Comparison of ENCODE assay signal across 36 cellular contexts in genomic region chr3:25002052-25002451, GRCh38.
"Had no signal": no experiment of that assay in that cellular context is flagged by ENCODE, and none has a peak within 500 bp of the region (broad histone marks: within the 10 kb centered on the region; RNA-seq: fewer than 3 reads in every experiment).

No MANE protein-coding gene starts in this region.

- H3K27me3 ChIP-seq: ascending aorta, cardiac muscle cell had no signal

- ATAC-seq: activated CD8-positive, alpha-beta T cell treated with anti-CD3 and anti-CD28 coated beads for 36 hours; activated naive CD4-positive, alpha-beta T cell treated with anti-CD3 and anti-CD28 coated beads, Interleukin-2, amount 50 U/mL, for 72 hours; activated T-cell treated with anti-CD3 and anti-CD28 coated beads, Interleukin-2, amount 50 U/mL, for 4 hours; activated T-cell treated with anti-CD3 and anti-CD28 coated beads, Interleukin-2, amount 50 U/mL, for 72 hours; activated T-helper 17 cell treated with anti-CD3 and anti-CD28 coated beads, Interleukin-2, amount 50 U/mL, for 72 hours had no signal

- H3K27ac Mint-ChIP-seq: activated B cell treated with CpG ODN at 0.5 μM for 24 hours; activated CD4-positive, alpha-beta memory T cell treated with anti-CD3 and anti-CD28 coated beads for 36 hours; activated CD4-positive, alpha-beta T cell treated with anti-CD3 and anti-CD28 coated beads, Interleukin-2, amount 10 ng/mL, durations not matched to agents 24 days and 14 days; activated CD8-positive, alpha-beta T cell treated with anti-CD3 and anti-CD28 coated beads for 36 hours; activated naive CD4-positive, alpha-beta T cell treated with anti-CD3 and anti-CD28 coated beads for 36 hours; activated naive CD4-positive, alpha-beta T cell treated with anti-CD3 and anti-CD28 coated beads, Interleukin-2, amount 50 U/mL, for 72 hours; activated naive CD8-positive, alpha-beta T cell treated with anti-CD3 and anti-CD28 coated beads for 36 hours; activated T-cell treated with anti-CD3 and anti-CD28 coated beads, Interleukin-2, amount 50 U/mL, for 72 hours; activated T-helper 1 cell treated with anti-CD3 and anti-CD28 coated beads, Interleukin-12 subunit alpha, Interleukin-12 subunit beta, Interleukin-2, Interleukin-4 antibody, amounts not matched to agents 30 ng/mL and 10 ng/mL and 1 ng/mL, durations not matched to agents 14 hours and 24 hours and 36 hours; activated T-helper 17 cell treated with anti-CD3 and anti-CD28 coated beads, Interleukin-2, amount 50 U/mL, for 72 hours; brain; T-helper 1 cell treated with Interleukin-12 subunit alpha and Interleukin-12 subunit beta and Interleukin-4 antibody, amounts not matched to agents 30 μg/mL and 1 μg/mL, for 36 hours; T-helper 2 cell treated with Interferon-gamma antibody and Interleukin-4, amounts not matched to agents 5 μg/mL and 100 μg/mL, for 36 hours had no signal

- H3K9me3 Mint-ChIP-seq: activated B cell treated with CpG ODN at 0.5 μM for 24 hours; activated CD4-positive, alpha-beta memory T cell treated with anti-CD3 and anti-CD28 coated beads for 36 hours; activated CD4-positive, alpha-beta T cell treated with anti-CD3 and anti-CD28 coated beads, Interleukin-2, amount 10 ng/mL, durations not matched to agents 24 days and 14 days; activated CD8-positive, alpha-beta T cell treated with anti-CD3 and anti-CD28 coated beads for 36 hours; activated naive CD4-positive, alpha-beta T cell treated with anti-CD3 and anti-CD28 coated beads for 36 hours; activated naive CD4-positive, alpha-beta T cell treated with anti-CD3 and anti-CD28 coated beads, Interleukin-2, amount 50 U/mL, for 72 hours; activated naive CD8-positive, alpha-beta T cell treated with anti-CD3 and anti-CD28 coated beads for 36 hours; activated T-cell treated with anti-CD3 and anti-CD28 coated beads, Interleukin-2, amount 50 U/mL, for 4 hours; activated T-cell treated with anti-CD3 and anti-CD28 coated beads, Interleukin-2, amount 50 U/mL, for 72 hours; activated T-helper 1 cell treated with anti-CD3 and anti-CD28 coated beads, Interleukin-12 subunit alpha, Interleukin-12 subunit beta, Interleukin-2, Interleukin-4 antibody, amounts not matched to agents 30 ng/mL and 10 ng/mL and 1 ng/mL, durations not matched to agents 14 hours and 24 hours and 36 hours; brain; central memory CD8-positive, alpha-beta T cell; T-helper 1 cell treated with Interleukin-12 subunit alpha and Interleukin-12 subunit beta and Interleukin-4 antibody, amounts not matched to agents 30 μg/mL and 1 μg/mL, for 36 hours; T-helper 2 cell treated with Interferon-gamma antibody and Interleukin-4, amounts not matched to agents 5 μg/mL and 100 μg/mL, for 36 hours had no signal

- DNase-seq: activated B cell treated with CpG ODN at 0.5 μM for 24 hours; activated CD4-positive, alpha-beta memory T cell treated with anti-CD3 and anti-CD28 coated beads for 36 hours; activated CD4-positive, alpha-beta T cell treated with anti-CD3 and anti-CD28 coated beads for 4 hours; activated CD4-positive, alpha-beta T cell treated with anti-CD3 and anti-CD28 coated beads, Interleukin-2, amount 10 ng/mL, durations not matched to agents 24 days and 14 days; activated CD4-positive, alpha-beta T cell treated with anti-CD3 and anti-CD28 coated beads, Interleukin-2, amount 50 U/mL, for 1 hour; activated CD4-positive, alpha-beta T cell treated with anti-CD3 and anti-CD28 coated beads, Interleukin-2, amount 50 U/mL, for 4 hours; activated CD4-positive, CD25-positive, alpha-beta regulatory T cell treated with anti-CD3 and anti-CD28 coated beads, Interleukin-2, amount 50 U/mL, for 72 hours; activated CD8-positive, alpha-beta memory T cell treated with anti-CD3 and anti-CD28 coated beads, Interleukin-2, amount 50 U/mL, for 4 hours; activated CD8-positive, alpha-beta T cell treated with anti-CD3 and anti-CD28 coated beads for 36 hours; activated effector memory CD4-positive, alpha-beta T cell treated with anti-CD3 and anti-CD28 coated beads, Interleukin-2, amount 50 U/mL, for 16 hours; activated gamma-delta T cell treated with Interleukin-2 at 50 U/mL for 16 hours; activated naive CD4-positive, alpha-beta T cell; activated naive CD4-positive, alpha-beta T cell treated with anti-CD3 and anti-CD28 coated beads for 36 hours; activated naive CD4-positive, alpha-beta T cell treated with anti-CD3 and anti-CD28 coated beads, Interleukin-2, amount 50 U/mL, for 16 hours; activated naive CD8-positive, alpha-beta T cell treated with anti-CD3 and anti-CD28 coated beads for 36 hours; activated T-cell treated with anti-CD3 and anti-CD28 coated beads for 4 hours; activated T-cell treated with anti-CD3 and anti-CD28 coated beads, Interleukin-2, amount 50 U/mL, for 1 hour; activated T-cell treated with anti-CD3 and anti-CD28 coated beads, Interleukin-2, amount 50 U/mL, for 4 hours; activated T-cell treated with anti-CD3 and anti-CD28 coated beads, Interleukin-2, amount 50 U/mL, for 72 hours; amygdala; anterior cingulate cortex; caudate nucleus; cerebellar nuclear complex; T-helper 1 cell; T-helper 2 cell; T-helper 9 cell had no signal

- H3K9me3 ChIP-seq: ascending aorta had no signal

- H3K36me3 Mint-ChIP-seq: activated CD4-positive, alpha-beta memory T cell treated with anti-CD3 and anti-CD28 coated beads for 36 hours; activated naive CD4-positive, alpha-beta T cell treated with anti-CD3 and anti-CD28 coated beads, Interleukin-2, amount 50 U/mL, for 72 hours; activated naive CD8-positive, alpha-beta T cell treated with anti-CD3 and anti-CD28 coated beads for 36 hours; brain had no signal

- H3K4me1 Mint-ChIP-seq: activated B cell treated with CpG ODN at 0.5 μM for 24 hours; activated CD4-positive, alpha-beta T cell treated with anti-CD3 and anti-CD28 coated beads, Interleukin-2, amount 10 ng/mL, durations not matched to agents 24 days and 14 days; activated naive CD8-positive, alpha-beta T cell treated with anti-CD3 and anti-CD28 coated beads for 36 hours; activated T-helper 17 cell treated with anti-CD3 and anti-CD28 coated beads, Interleukin-2, amount 50 U/mL, for 72 hours; central memory CD8-positive, alpha-beta T cell had no signal

- H3K27ac ChIP-seq: ascending aorta, cardiac muscle cell, VCaP had no signal

- H3K4me3 ChIP-seq: ascending aorta, cardiac muscle cell had no signal

- H3K36me3 ChIP-seq: ascending aorta, cardiac muscle cell had no signal

- H3K27me3 Mint-ChIP-seq: activated B cell treated with CpG ODN at 0.5 μM for 24 hours; activated CD4-positive, alpha-beta memory T cell treated with anti-CD3 and anti-CD28 coated beads for 36 hours; activated CD4-positive, alpha-beta T cell treated with anti-CD3 and anti-CD28 coated beads, Interleukin-2, amount 10 ng/mL, durations not matched to agents 24 days and 14 days; activated CD8-positive, alpha-beta T cell treated with anti-CD3 and anti-CD28 coated beads for 36 hours; activated naive CD8-positive, alpha-beta T cell treated with anti-CD3 and anti-CD28 coated beads for 36 hours; activated T-helper 17 cell treated with anti-CD3 and anti-CD28 coated beads, Interleukin-2, amount 50 U/mL, for 72 hours; brain; central memory CD8-positive, alpha-beta T cell had no signal

- H3K4me3 Mint-ChIP-seq: activated B cell treated with CpG ODN at 0.5 μM for 24 hours; activated CD4-positive, alpha-beta memory T cell treated with anti-CD3 and anti-CD28 coated beads for 36 hours; activated CD4-positive, alpha-beta T cell treated with anti-CD3 and anti-CD28 coated beads, Interleukin-2, amount 10 ng/mL, durations not matched to agents 24 days and 14 days; activated CD8-positive, alpha-beta T cell treated with anti-CD3 and anti-CD28 coated beads for 36 hours; activated naive CD4-positive, alpha-beta T cell treated with anti-CD3 and anti-CD28 coated beads for 36 hours; activated naive CD8-positive, alpha-beta T cell treated with anti-CD3 and anti-CD28 coated beads for 36 hours; activated T-cell treated with anti-CD3 and anti-CD28 coated beads, Interleukin-2, amount 50 U/mL, for 4 hours; activated T-cell treated with anti-CD3 and anti-CD28 coated beads, Interleukin-2, amount 50 U/mL, for 72 hours; activated T-helper 1 cell treated with anti-CD3 and anti-CD28 coated beads, Interleukin-12 subunit alpha, Interleukin-12 subunit beta, Interleukin-2, Interleukin-4 antibody, amounts not matched to agents 30 ng/mL and 10 ng/mL and 1 ng/mL, durations not matched to agents 14 hours and 24 hours and 36 hours; activated T-helper 17 cell treated with anti-CD3 and anti-CD28 coated beads, Interleukin-2, amount 50 U/mL, for 72 hours; brain; central memory CD8-positive, alpha-beta T cell; T-helper 1 cell treated with Interleukin-12 subunit alpha and Interleukin-12 subunit beta and Interleukin-4 antibody, amounts not matched to agents 30 μg/mL and 1 μg/mL, for 36 hours; T-helper 2 cell treated with Interferon-gamma antibody and Interleukin-4, amounts not matched to agents 5 μg/mL and 100 μg/mL, for 36 hours had no signal
